In the genomic region with DNA sequence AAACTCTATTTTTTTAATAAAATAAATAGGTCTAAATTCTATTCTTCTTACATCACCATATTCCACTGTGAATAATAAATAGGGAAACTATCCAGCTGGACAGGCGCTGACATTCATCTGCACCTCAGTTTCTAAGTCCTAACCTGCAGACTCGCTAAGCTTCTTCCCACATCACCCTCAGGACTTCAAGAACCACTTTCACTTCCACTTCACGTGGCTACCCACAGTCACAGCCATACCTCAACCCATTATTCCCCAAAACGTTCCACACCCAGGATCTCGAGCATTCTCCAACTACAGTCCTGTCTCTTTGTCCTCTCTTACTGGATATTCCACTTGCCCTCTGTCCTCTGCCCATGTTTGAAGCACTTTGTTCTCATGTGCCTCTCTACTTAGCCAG, we compare ENCODE assay signal across 15 cellular contexts.
DNase-seq lines count a peak whose midpoint lies in the region; ATAC-seq and TF ChIP-seq lines count a peak whose summit lies in the region.
"Had no signal": no experiment of that assay in that cellular context is flagged by ENCODE, and none has a peak within 500 bp of the region (broad histone marks: within the 10 kb centered on the region; RNA-seq: fewer than 3 reads in every experiment).

No MANE protein-coding gene starts in this region.

- H3K27ac ChIP-seq in smooth muscle cell (ENCODE audit: low read depth), result no peak overlapping the region
- H3K27ac ChIP-seq: BLaER1, heart right ventricle, neutrophil, PC-9, spleen had no signal

- H4K20me1 ChIP-seq in smooth muscle cell (ENCODE audit: low read depth), result no peaks in the 10 kb centered on the region
- H4K20me1 ChIP-seq: BLaER1 had no signal

- WGBS in smooth muscle cell (ENCODE audit: low lambda C conversion rate), result 93% methylated on average over 5 of the region's 5 CpGs

- H3K4me3 Mint-ChIP-seq in T-helper 17 cell, result no peak overlapping the region

- TF ChIP-seq CTCF in GM12865 (IDR thresholded peaks at IDR 0.05; ENCODE audit: insufficient read depth, low read depth, low read length, missing control alignments) (no peak), smooth muscle cell (IDR thresholded peaks at IDR 0.05; ENCODE audit: borderline replicate concordance, insufficient read depth, poor library complexity, severe bottlenecking) (no peak)

- no peaks in the 10 kb centered on the region for H3F3A ChIP-seq in smooth muscle cell (ENCODE audit: low read depth)

- peaks cover 11% of the 10 kb centered on the region for H3K36me3 Mint-ChIP-seq in T-helper 17 cell (ENCODE audit: low read depth)

- no peaks in the 10 kb centered on the region for H3K27me3 ChIP-seq in smooth muscle cell (ENCODE audit: low read depth)
- H3K27me3 ChIP-seq: BLaER1, heart right ventricle, neutrophil, spleen had no signal

- peaks cover 14% of the 10 kb centered on the region for H3K4me1 Mint-ChIP-seq in T-helper 17 cell

- no peaks in the 10 kb centered on the region for H3K36me3 ChIP-seq in smooth muscle cell (ENCODE audit: low read depth)

- peak overlapping the region; percentile 32 for H3K27ac Mint-ChIP-seq in T-helper 17 cell

- no peak overlapping the region for H3K9ac ChIP-seq in smooth muscle cell (ENCODE audit: low read depth)
- H3K9ac ChIP-seq: BLaER1 had no signal

- H3K27me3 Mint-ChIP-seq in T-helper 17 cell, result no peaks in the 10 kb centered on the region

- peak; percentile 63 for ATAC-seq in GM19395 (IDR thresholded peaks at IDR 0.05; ENCODE audit: unreplicated experiment)
- peak; percentile 65 for ATAC-seq in HG02870 (IDR thresholded peaks at IDR 0.05; ENCODE audit: unreplicated experiment)
- no peak for ATAC-seq in T-helper 17 cell
- ATAC-seq: heart right ventricle had no signal

- DNase-seq in GM12865 (ENCODE audit: low read depth), result peak; percentile 35
- DNase-seq in T-helper 17 cell, result no peak
- no peak for DNase-seq in stimulated activated naive CD4-positive, alpha-beta T cell (lab: John Stamatoyannopoulos, UW)
- no peak for DNase-seq in smooth muscle cell (lab: John Stamatoyannopoulos, UW; ENCODE audit: unreplicated experiment)
- DNase-seq in NCI-H1694 (lab: John Stamatoyannopoulos, UW), result no peak
- no peak for DNase-seq in NCI-H2029 (lab: John Stamatoyannopoulos, UW)
- DNase-seq: GDM1, heart right ventricle, NCI-H2171, PC-9, spleen had no signal

- H3K9me3 ChIP-seq in T-helper 17 cell (ENCODE audit: control insufficient read depth, low read length, poor library complexity, severe bottlenecking) (no peaks in the 10 kb centered on the region), smooth muscle cell (replicated peaks; ENCODE audit: low read depth) (no peaks in the 10 kb centered on the region)
- H3K9me3 ChIP-seq: BLaER1, heart right ventricle, neutrophil, spleen had no signal

- no peaks in the 10 kb centered on the region for H3K79me2 ChIP-seq in smooth muscle cell (ENCODE audit: low read depth)

- no peaks in the 10 kb centered on the region for H3K4me1 ChIP-seq in smooth muscle cell (ENCODE audit: low read depth)
- H3K4me1 ChIP-seq: BLaER1 had no signal

- H2AFZ ChIP-seq in smooth muscle cell (ENCODE audit: low read depth), result no peak overlapping the region
- H2AFZ ChIP-seq: PC-9 had no signal

- H3K4me3 ChIP-seq in GM12865 (ENCODE audit: low read depth, low read length) (no peak overlapping the region), smooth muscle cell (no peak overlapping the region)
- H3K4me3 ChIP-seq: BLaER1, heart right ventricle, PC-9, spleen had no signal

- H3K4me2 ChIP-seq in smooth muscle cell, result no peak overlapping the region
- H3K4me2 ChIP-seq: BLaER1, PC-9 had no signal
